Comparison of ENCODE assay signal across 24 cellular contexts in the genomic region with DNA sequence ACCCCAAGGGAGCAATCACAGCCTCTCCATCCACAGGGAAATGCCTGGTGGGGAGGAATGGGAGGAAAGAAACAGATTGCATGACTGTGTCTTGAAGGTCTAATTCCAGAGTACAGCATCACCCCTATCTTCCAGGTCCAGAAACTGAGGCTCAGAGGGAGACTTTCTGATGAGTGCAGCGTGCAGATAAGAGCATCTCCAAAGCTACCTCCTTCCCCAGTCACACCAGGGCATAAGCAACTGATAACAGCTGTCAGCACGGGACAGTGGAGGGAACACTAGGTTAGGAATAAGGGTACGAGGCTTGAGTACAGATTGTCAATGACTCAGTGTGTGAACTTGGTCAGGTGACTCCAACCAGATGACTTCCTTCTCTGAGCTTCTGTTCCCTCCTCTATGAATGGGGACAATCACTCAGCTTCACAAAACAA.
A peak's percentile ranks its signal among the peaks of the same experiment; 100 is the strongest.
DNase-seq lines count a peak whose midpoint lies in the region; ATAC-seq, FAIRE-seq and TF ChIP-seq lines count a peak whose summit lies in the region.
"Had no signal": no experiment of that assay in that cellular context is flagged by ENCODE, and none has a peak within 500 bp of the region (broad histone marks: within the 10 kb centered on the region; RNA-seq: fewer than 3 reads in every experiment).

No MANE protein-coding gene starts in this region.

- peak overlapping the region; percentile 38 for H3K4me2 ChIP-seq in OCI-LY3 (ENCODE audit: low read length)
- H3K4me2 ChIP-seq in PC-3 (ENCODE audit: low read length): no peak overlapping the region

- no peak overlapping the region for H3K4me3 Mint-ChIP-seq in type B pancreatic cell
- H3K4me3 Mint-ChIP-seq: activated T-cell treated with anti-CD3 and anti-CD28 coated beads, Interleukin-2, amount 50 U/mL, for 4 hours; mesothelial cell of epicardium; nephron progenitor cell had no signal

- CTCF ChIA-PET in PC-3 (lab: Charles Lee): no interaction called here

- H3K4me1 Mint-ChIP-seq in type B pancreatic cell (ENCODE audit: unreplicated experiment): peaks cover 28% of the 10 kb centered on the region

- peaks cover 31% of the 10 kb centered on the region for H3K27me3 Mint-ChIP-seq in type B pancreatic cell

- TF ChIP-seq CTCF in OCI-LY3 (IDR thresholded peaks at IDR 0.05; ENCODE audit: low read depth, low read length): no peak
- TF ChIP-seq CTCF in type B pancreatic cell (conservative IDR thresholded peaks at IDR 0.05): no peak
- TF ChIP-seq CTCF in PC-3 (conservative IDR thresholded peaks at IDR 0.05; ENCODE audit: low read depth, low read length): no peak

- H3K27ac ChIP-seq in OCI-LY3 (ENCODE audit: low read length): no peak overlapping the region
- no peak overlapping the region for H3K27ac ChIP-seq in PC-3 (ENCODE audit: low read length)
- H3K27ac ChIP-seq: 22Rv1, epithelial cell of prostate, foreskin keratinocyte, upper lobe of left lung had no signal

- no peak overlapping the region for H3K9ac ChIP-seq in OCI-LY3 (ENCODE audit: low read length)
- no peak overlapping the region for H3K9ac ChIP-seq in PC-3 (ENCODE audit: low read length)

- no peaks in the 10 kb centered on the region for H3K9me3 Mint-ChIP-seq in type B pancreatic cell
- H3K9me3 Mint-ChIP-seq: activated T-cell treated with anti-CD3 and anti-CD28 coated beads, Interleukin-2, amount 50 U/mL, for 4 hours; mesothelial cell of epicardium; nephron progenitor cell had no signal

- intact Hi-C loops in PC-3 (cut with micrococcal nuclease): no loop called here

- POLR2A ChIA-PET in PC-3 (lab: Charles Lee; ENCODE audit: unreplicated experiment): no interaction called here

- H3K4me3 ChIP-seq in OCI-LY3 (ENCODE audit: low read length) (no peak overlapping the region), PC-3 (ENCODE audit: low read length) (no peak overlapping the region)
- H3K4me3 ChIP-seq: upper lobe of left lung had no signal

- no peaks in the 10 kb centered on the region for H3K36me3 Mint-ChIP-seq in type B pancreatic cell
- H3K36me3 Mint-ChIP-seq: mesothelial cell of epicardium had no signal

- H2AFZ ChIP-seq in OCI-LY3 (ENCODE audit: low read depth, low read length) (peak overlapping the region; percentile 78), PC-3 (ENCODE audit: low read length) (no peak overlapping the region)

- DNase-seq in DMS 273 (lab: John Stamatoyannopoulos, UW; ENCODE audit: unreplicated experiment) (peak; percentile 29), DMS 273 treated with DMSO at 0.1 percent for 48 hours (lab: John Stamatoyannopoulos, UW) (no peak), frontal cortex (ENCODE audit: low spot score in 2 of 2) (peak; percentile 21 to 38), pons (ENCODE audit: low spot score) (peak; percentile 73), type B pancreatic cell (ENCODE audit: extremely low spot score, unreplicated experiment) (no peak), PC-3 (no peak), D341Med (ENCODE audit: low spot score) (no peak)
- DNase-seq: activated CD4-positive, CD25-positive, alpha-beta regulatory T cell; activated CD8-positive, alpha-beta memory T cell treated with anti-CD3 and anti-CD28 coated beads for 24 hours; activated naive CD4-positive, alpha-beta T cell treated with Interleukin-2 at 50 U/mL for 16 hours; activated T-cell treated with anti-CD3 and anti-CD28 coated beads, Interleukin-2, amount 50 U/mL, for 4 hours; central memory CD4-positive, alpha-beta T cell; COR-L47; foreskin keratinocyte; nephron progenitor cell; stimulated activated CD4-positive, alpha-beta T cell treated with anti-CD3 and anti-CD28 coated beads, Interleukin-4, amount 100 ng/mL, for 4 hours; T-helper 9 cell had no signal

- ATAC-seq in PC-3: no peak
- ATAC-seq: activated T-cell treated with anti-CD3 and anti-CD28 coated beads, Interleukin-2, amount 50 U/mL, for 4 hours; foreskin keratinocyte had no signal

- H3F3A ChIP-seq in PC-3 (ENCODE audit: low read length, unreplicated experiment): no peaks in the 10 kb centered on the region

- H3K4me1 ChIP-seq in OCI-LY3 (ENCODE audit: low read length) (peaks cover 16% of the 10 kb centered on the region), PC-3 (ENCODE audit: insufficient read depth, low read length) (peaks cover 11% of the 10 kb centered on the region)
- H3K4me1 ChIP-seq: foreskin keratinocyte had no signal

- H3K27me3 ChIP-seq in OCI-LY3 (ENCODE audit: low read depth, low read length) (peaks cover 27% of the 10 kb centered on the region), PC-3 (ENCODE audit: low read length) (no peaks in the 10 kb centered on the region)
- H3K27me3 ChIP-seq: dorsolateral prefrontal cortex, upper lobe of left lung had no signal

- H3K27ac Mint-ChIP-seq in type B pancreatic cell: no peak overlapping the region
- H3K27ac Mint-ChIP-seq: mesothelial cell of epicardium, nephron progenitor cell, progenitor cell of endocrine pancreas had no signal

- no TSS peak for BruUV-seq in PC-3 (replicated peaks; lab: Mats Ljungman, UMichigan)

- no peaks in the 10 kb centered on the region for H3K36me3 ChIP-seq in OCI-LY3 (replicated peaks; ENCODE audit: low read depth, low read length)
- H3K36me3 ChIP-seq in PC-3 (ENCODE audit: low read depth, low read length): no peaks in the 10 kb centered on the region
- H3K36me3 ChIP-seq: upper lobe of left lung had no signal

- H3K79me2 ChIP-seq in OCI-LY3 (ENCODE audit: low read length) (no peaks in the 10 kb centered on the region), PC-3 (ENCODE audit: low read length) (no peaks in the 10 kb centered on the region)

- H3K9me3 ChIP-seq in OCI-LY3 (ENCODE audit: insufficient read depth, low read length): no peaks in the 10 kb centered on the region
- no peaks in the 10 kb centered on the region for H3K9me3 ChIP-seq in PC-3 (ENCODE audit: low read length)
- H3K9me3 ChIP-seq: upper lobe of left lung had no signal

- H3K9me2 ChIP-seq in PC-3 (replicated peaks; ENCODE audit: low read length): no peaks in the 10 kb centered on the region

- no peaks in the 10 kb centered on the region for H4K20me1 ChIP-seq in OCI-LY3 (ENCODE audit: insufficient read depth, low read length)
- H4K20me1 ChIP-seq in PC-3 (ENCODE audit: low read length): no peaks in the 10 kb centered on the region

- no peak for FAIRE-seq in frontal cortex (lab: Jason Lieb, UNC)

Comparison
In these comparisons a context has a peak if more than half of its experiments do, and no peak if none do; other contexts are left out.
1. DNase-seq: peak in DMS 273 (single experiment), frontal cortex (2 of 2) and pons (single experiment); none in DMS 273 treated with DMSO at 0.1 percent for 48 hours (single experiment), type B pancreatic cell (single experiment), PC-3 (single experiment) and D341Med (single experiment).